1 cellular context compared by ENCODE assay signal in the genomic region with DNA sequence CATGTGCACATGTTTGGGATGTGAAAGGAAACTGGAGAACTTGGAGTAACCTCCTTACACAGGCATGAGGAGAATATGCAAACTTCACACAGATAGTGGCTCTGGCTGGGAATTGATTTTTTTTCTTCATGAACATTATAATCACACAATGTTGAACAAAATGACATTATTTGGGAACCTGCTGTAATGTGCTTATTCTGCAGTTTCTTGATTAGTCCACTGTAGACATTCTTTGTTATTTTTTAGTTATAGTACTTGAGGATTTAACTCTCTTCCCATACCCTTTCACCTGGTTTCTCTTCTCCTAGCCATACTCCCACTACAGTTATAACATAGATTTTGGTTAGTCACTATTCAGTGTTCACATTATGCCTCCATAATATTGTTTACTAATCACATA.
TF ChIP-seq lines count a peak whose summit lies in the region.

No MANE protein-coding gene starts in this region.

TF ChIP-seq in K562, 482 proteins besides CTCF, POLR2A, EP300 and RAD21 (continued from another document):
- TF ChIP-seq, protein P1, sequence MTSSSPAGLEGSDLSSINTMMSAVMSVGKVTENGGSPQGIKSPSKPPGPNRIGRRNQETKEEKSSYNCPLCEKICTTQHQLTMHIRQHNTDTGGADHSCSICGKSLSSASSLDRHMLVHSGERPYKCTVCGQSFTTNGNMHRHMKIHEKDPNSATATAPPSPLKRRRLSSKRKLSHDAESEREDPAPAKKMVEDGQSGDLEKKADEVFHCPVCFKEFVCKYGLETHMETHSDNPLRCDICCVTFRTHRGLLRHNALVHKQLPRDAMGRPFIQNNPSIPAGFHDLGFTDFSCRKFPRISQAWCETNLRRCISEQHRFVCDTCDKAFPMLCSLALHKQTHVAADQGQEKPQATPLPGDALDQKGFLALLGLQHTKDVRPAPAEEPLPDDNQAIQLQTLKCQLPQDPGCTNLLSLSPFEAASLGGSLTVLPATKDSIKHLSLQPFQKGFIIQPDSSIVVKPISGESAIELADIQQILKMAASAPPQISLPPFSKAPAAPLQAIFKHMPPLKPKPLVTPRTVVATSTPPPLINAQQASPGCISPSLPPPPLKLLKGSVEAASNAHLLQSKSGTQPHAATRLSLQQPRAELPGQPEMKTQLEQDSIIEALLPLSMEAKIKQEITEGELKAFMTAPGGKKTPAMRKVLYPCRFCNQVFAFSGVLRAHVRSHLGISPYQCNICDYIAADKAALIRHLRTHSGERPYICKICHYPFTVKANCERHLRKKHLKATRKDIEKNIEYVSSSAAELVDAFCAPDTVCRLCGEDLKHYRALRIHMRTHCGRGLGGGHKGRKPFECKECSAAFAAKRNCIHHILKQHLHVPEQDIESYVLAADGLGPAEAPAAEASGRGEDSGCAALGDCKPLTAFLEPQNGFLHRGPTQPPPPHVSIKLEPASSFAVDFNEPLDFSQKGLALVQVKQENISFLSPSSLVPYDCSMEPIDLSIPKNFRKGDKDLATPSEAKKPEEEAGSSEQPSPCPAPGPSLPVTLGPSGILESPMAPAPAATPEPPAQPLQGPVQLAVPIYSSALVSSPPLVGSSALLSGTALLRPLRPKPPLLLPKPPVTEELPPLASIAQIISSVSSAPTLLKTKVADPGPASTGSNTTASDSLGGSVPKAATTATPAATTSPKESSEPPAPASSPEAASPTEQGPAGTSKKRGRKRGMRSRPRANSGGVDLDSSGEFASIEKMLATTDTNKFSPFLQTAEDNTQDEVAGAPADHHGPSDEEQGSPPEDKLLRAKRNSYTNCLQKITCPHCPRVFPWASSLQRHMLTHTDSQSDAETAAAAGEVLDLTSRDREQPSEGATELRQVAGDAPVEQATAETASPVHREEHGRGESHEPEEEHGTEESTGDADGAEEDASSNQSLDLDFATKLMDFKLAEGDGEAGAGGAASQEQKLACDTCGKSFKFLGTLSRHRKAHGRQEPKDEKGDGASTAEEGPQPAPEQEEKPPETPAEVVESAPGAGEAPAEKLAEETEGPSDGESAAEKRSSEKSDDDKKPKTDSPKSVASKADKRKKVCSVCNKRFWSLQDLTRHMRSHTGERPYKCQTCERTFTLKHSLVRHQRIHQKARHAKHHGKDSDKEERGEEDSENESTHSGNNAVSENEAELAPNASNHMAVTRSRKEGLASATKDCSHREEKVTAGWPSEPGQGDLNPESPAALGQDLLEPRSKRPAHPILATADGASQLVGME (CRISPR knock-in tag; IDR thresholded peaks at IDR 0.05) = no peak
- TF ChIP-seq ZNF384 (IDR thresholded peaks at IDR 0.05; ENCODE audit: low read depth, low read length) (no peak), XRCC5 (IDR thresholded peaks at IDR 0.05; ENCODE audit: low read depth, low read length) (no peak), ZNF184 (CRISPR knock-in tag; IDR thresholded peaks at IDR 0.05) (no peak), HDAC2 (IDR thresholded peaks at IDR 0.05) (no peak), SOX6 (IDR thresholded peaks at IDR 0.05) (no peak), KAT2B (IDR thresholded peaks at IDR 0.05; ENCODE audit: low read depth, low read length) (no peak), PCBP2 (IDR thresholded peaks at IDR 0.05; ENCODE audit: low read depth, low read length, poor library complexity, severe bottlenecking) (no peak), SMARCE1 (IDR thresholded peaks at IDR 0.05) (no peak), ARNT (IDR thresholded peaks at IDR 0.05) (no peak), ZNF316 (IDR thresholded peaks at IDR 0.05) (peak; percentile 80), IFI16 (CRISPR knock-in tag; IDR thresholded peaks at IDR 0.05) (no peak), ZNF133 (CRISPR knock-in tag; IDR thresholded peaks at IDR 0.05) (no peak), MAFG (tag; conservative IDR thresholded peaks at IDR 0.05) (peak; percentile 52), U2AF1 (optimal IDR thresholded peaks at IDR 0.05; ENCODE audit: low read depth, low read length) (no peak), GATAD2A (IDR thresholded peaks at IDR 0.05) (no peak), SMARCA5 (IDR thresholded peaks at IDR 0.05) (no peak), MAFF (IDR thresholded peaks at IDR 0.05; ENCODE audit: low read length) (peak; percentile 38; the same call in 1 of the 2 replicates), HNRNPK (IDR thresholded peaks at IDR 0.05; ENCODE audit: low read depth, low read length, poor library complexity, severe bottlenecking) (no peak), PHB2 (IDR thresholded peaks at IDR 0.05; ENCODE audit: low read depth) (no peak), ZNF589 (CRISPR knock-in tag; IDR thresholded peaks at IDR 0.05; ENCODE audit: low read depth) (no peak), SMAD4 (CRISPR knock-in tag; conservative IDR thresholded peaks at IDR 0.05) (no peak)
- TF ChIP-seq, protein P2, sequence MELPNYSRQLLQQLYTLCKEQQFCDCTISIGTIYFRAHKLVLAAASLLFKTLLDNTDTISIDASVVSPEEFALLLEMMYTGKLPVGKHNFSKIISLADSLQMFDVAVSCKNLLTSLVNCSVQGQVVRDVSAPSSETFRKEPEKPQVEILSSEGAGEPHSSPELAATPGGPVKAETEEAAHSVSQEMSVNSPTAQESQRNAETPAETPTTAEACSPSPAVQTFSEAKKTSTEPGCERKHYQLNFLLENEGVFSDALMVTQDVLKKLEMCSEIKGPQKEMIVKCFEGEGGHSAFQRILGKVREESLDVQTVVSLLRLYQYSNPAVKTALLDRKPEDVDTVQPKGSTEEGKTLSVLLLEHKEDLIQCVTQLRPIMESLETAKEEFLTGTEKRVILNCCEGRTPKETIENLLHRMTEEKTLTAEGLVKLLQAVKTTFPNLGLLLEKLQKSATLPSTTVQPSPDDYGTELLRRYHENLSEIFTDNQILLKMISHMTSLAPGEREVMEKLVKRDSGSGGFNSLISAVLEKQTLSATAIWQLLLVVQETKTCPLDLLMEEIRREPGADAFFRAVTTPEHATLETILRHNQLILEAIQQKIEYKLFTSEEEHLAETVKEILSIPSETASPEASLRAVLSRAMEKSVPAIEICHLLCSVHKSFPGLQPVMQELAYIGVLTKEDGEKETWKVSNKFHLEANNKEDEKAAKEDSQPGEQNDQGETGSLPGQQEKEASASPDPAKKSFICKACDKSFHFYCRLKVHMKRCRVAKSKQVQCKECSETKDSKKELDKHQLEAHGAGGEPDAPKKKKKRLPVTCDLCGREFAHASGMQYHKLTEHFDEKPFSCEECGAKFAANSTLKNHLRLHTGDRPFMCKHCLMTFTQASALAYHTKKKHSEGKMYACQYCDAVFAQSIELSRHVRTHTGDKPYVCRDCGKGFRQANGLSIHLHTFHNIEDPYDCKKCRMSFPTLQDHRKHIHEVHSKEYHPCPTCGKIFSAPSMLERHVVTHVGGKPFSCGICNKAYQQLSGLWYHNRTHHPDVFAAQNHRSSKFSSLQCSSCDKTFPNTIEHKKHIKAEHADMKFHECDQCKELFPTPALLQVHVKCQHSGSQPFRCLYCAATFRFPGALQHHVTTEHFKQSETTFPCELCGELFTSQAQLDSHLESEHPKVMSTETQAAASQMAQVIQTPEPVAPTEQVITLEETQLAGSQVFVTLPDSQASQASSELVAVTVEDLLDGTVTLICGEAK (IDR thresholded peaks at IDR 0.05) = no peak
- TF ChIP-seq, protein P2 (CRISPR knock-in tag; IDR thresholded peaks at IDR 0.05) = no peak
- TF ChIP-seq, protein P3, sequence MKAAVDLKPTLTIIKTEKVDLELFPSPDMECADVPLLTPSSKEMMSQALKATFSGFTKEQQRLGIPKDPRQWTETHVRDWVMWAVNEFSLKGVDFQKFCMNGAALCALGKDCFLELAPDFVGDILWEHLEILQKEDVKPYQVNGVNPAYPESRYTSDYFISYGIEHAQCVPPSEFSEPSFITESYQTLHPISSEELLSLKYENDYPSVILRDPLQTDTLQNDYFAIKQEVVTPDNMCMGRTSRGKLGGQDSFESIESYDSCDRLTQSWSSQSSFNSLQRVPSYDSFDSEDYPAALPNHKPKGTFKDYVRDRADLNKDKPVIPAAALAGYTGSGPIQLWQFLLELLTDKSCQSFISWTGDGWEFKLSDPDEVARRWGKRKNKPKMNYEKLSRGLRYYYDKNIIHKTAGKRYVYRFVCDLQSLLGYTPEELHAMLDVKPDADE (conservative IDR thresholded peaks at IDR 0.05; ENCODE audit: control insufficient read depth, low read depth, low read length) = no peak
